22 cellular contexts compared by ENCODE assay signal in genomic region chr11:34135439-34135838, GRCh38. TPM values are rescaled to one million over a fixed set of nuclear protein-coding genes. Genes with fewer than 3 reads are reported as not detected.
DNase-seq lines count a peak whose midpoint lies in the region; ATAC-seq, FAIRE-seq and TF ChIP-seq lines count a peak whose summit lies in the region.
"Had no signal": no experiment of that assay in that cellular context is flagged by ENCODE, and none has a peak within 500 bp of the region (broad histone marks: within the 10 kb centered on the region; RNA-seq: fewer than 3 reads in every experiment).

No MANE protein-coding gene starts in this region.

- no peaks in the 10 kb centered on the region for H3K27me3 ChIP-seq in GM12878 (replicated peaks in 1 of 2; ENCODE audit: control insufficient read depth in 2 of 2, insufficient read depth in 2 of 2, low read length in 1 of 2)
- no peaks in the 10 kb centered on the region for H3K27me3 ChIP-seq in right atrium auricular region
- H3K27me3 ChIP-seq in WERI-Rb-1 (ENCODE audit: insufficient read depth, low read depth, severe bottlenecking): no peaks in the 10 kb centered on the region
- H3K27me3 ChIP-seq: BLaER1 had no signal

- peaks cover 9% of the 10 kb centered on the region for H3K4me1 ChIP-seq in GM12878 (ENCODE audit: control insufficient read depth, insufficient read depth, low read length)
- H3K4me1 ChIP-seq in right atrium auricular region: peaks cover 0 to 7% of the 10 kb centered on the region in 2 donors
- H3K4me1 ChIP-seq: BLaER1 had no signal

- ATAC-seq in activated T-cell treated with anti-CD3 and anti-CD28 coated beads, Interleukin-2, amount 50 U/mL, for 72 hours (replicated peaks in 1 of 2): peak; percentile 85 to 87
- ATAC-seq in HG02885 (IDR thresholded peaks at IDR 0.05; ENCODE audit: poor library complexity, unreplicated experiment) (peak; percentile 61), GM12878 (peak; percentile 71)
- ATAC-seq: HCT116, PC-3 had no signal

- no peaks in the 10 kb centered on the region for H4K20me1 ChIP-seq in GM12878 (ENCODE audit: control insufficient read depth, insufficient read depth)

- H3K4me3 ChIP-seq in GM12878: no peak overlapping the region
- H3K4me3 ChIP-seq in right atrium auricular region: no peak overlapping the region
- H3K4me3 ChIP-seq in WERI-Rb-1 (ENCODE audit: low read depth, low read length): no peak overlapping the region
- H3K4me3 ChIP-seq: BLaER1 had no signal

- no peak for TF ChIP-seq POLR2A in GM12878 (IDR thresholded peaks at IDR 0.05; ENCODE audit: low read depth, low read length)

- TF ChIP-seq RAD21 in GM12878 (IDR thresholded peaks at IDR 0.05; ENCODE audit: insufficient read depth, low read depth, low read length): no peak

- H3K36me3 ChIP-seq in GM12878 (ENCODE audit: control insufficient read depth in 2 of 2, insufficient read depth in 2 of 2, low read length in 1 of 2) (peaks cover 49 to 60% of the 10 kb centered on the region in 2 experiments), right atrium auricular region (peaks cover 95% of the 10 kb centered on the region), WERI-Rb-1 (peaks cover 59% of the 10 kb centered on the region)

- H3K27ac Mint-ChIP-seq in activated T-cell treated with anti-CD3 and anti-CD28 coated beads, Interleukin-2, amount 50 U/mL, for 72 hours: no peak overlapping the region

- H3K9me3 Mint-ChIP-seq in activated T-cell treated with anti-CD3 and anti-CD28 coated beads, Interleukin-2, amount 50 U/mL, for 72 hours: no peaks in the 10 kb centered on the region
- H3K9me3 Mint-ChIP-seq: CD4-positive, alpha-beta memory T cell had no signal

- H3K27ac ChIP-seq in GM12878 (ENCODE audit: control insufficient read depth, insufficient read depth) (0 out of 2 replicates have a peak overlapping the region, but pooled peaks have one; percentile 1), right atrium auricular region (no peak overlapping the region), WERI-Rb-1 (no peak overlapping the region)
- H3K27ac ChIP-seq: BLaER1 had no signal

- 57% methylated on average over 3 of the region's 3 CpGs for WGBS in GM12878 (ENCODE audit: insufficient coverage, insufficient replicate concordance, low lambda C conversion rate, missing lambda C conversion rate)

- no peak for TF ChIP-seq EP300 in GM12878 (IDR thresholded peaks at IDR 0.05; ENCODE audit: borderline replicate concordance in 1 of 2, control insufficient read depth in 1 of 2, low read depth in 2 of 2, low read length in 2 of 2)

- TF ChIP-seq CTCF in GM12878 (IDR thresholded peaks at IDR 0.05 in 2 of 3, conservative IDR thresholded peaks at IDR 0.05 in 1 of 3; ENCODE audit: control insufficient read depth in 2 of 3, extremely low read depth in 1 of 3, insufficient read depth in 1 of 3, low read depth in 3 of 3, low read length in 3 of 3): no peak
- TF ChIP-seq CTCF in right atrium auricular region (IDR thresholded peaks at IDR 0.05): no peak
- TF ChIP-seq CTCF in WERI-Rb-1 (IDR thresholded peaks at IDR 0.05; ENCODE audit: low read depth, low read length): no peak

- DNase-seq in activated T-cell treated with anti-CD3 and anti-CD28 coated beads, Interleukin-2, amount 50 U/mL, for 72 hours: no peak
- no peak for DNase-seq in activated T-cell treated with anti-CD3 and anti-CD28 coated beads, Interleukin-2, amount 50 U/mL, for 48 hours
- DNase-seq in GM12878 (ENCODE audit: low read depth, low spot score) (no peak), nucleus accumbens (lab: John Stamatoyannopoulos, UW) (no peak), right atrium auricular region (ENCODE audit: low spot score) (no peak), WERI-Rb-1 (no peak)
- DNase-seq: CD4-positive, alpha-beta memory T cell; DMS153; GOT3; Kasumi-1; NCI-H1417; NCI-H1694 treated with DMSO at 0.1 percent for 48 hours; NCI-H2081 treated with DMSO at 0.1 percent for 48 hours; NCI-H2171 treated with DMSO at 0.1 percent for 48 hours; NCI-H446; NCI-H526; PC-3; Right ventricle myocardium superior had no signal

- CTCF ChIA-PET in GM12878 (lab: Yijun Ruan, JAX): interaction anchor here (0.7 to 1.1 kb wide), 4 partner anchors 19 to 148 kb away, joined by 3 read pairs; no protein-coding TSS in a partner anchor

- H3K79me2 ChIP-seq in GM12878 (ENCODE audit: control insufficient read depth, insufficient read depth, low read length): no peaks in the 10 kb centered on the region

- H3K4me1 Mint-ChIP-seq in activated T-cell treated with anti-CD3 and anti-CD28 coated beads, Interleukin-2, amount 50 U/mL, for 72 hours (ENCODE audit: low read depth): peaks cover 11% of the 10 kb centered on the region

- H2AFZ ChIP-seq in GM12878 (ENCODE audit: control insufficient read depth, low read depth, low read length): no peak overlapping the region

- RAD21 ChIA-PET in GM12878 (lab: Charles Lee; ENCODE audit: unreplicated experiment): interaction anchor here (1.1 to 2.2 kb wide), 3 partner anchors 10 to 148 kb away, joined by 3 to 14 read pairs (median 5); no protein-coding TSS in a partner anchor

- peak overlapping the region in 1 of 2 donors; percentile 26 for H3K4me3 Mint-ChIP-seq in activated T-cell treated with anti-CD3 and anti-CD28 coated beads, Interleukin-2, amount 50 U/mL, for 72 hours

- peaks cover 15 to 34% of the 10 kb centered on the region in 2 donors for H3K36me3 Mint-ChIP-seq in activated T-cell treated with anti-CD3 and anti-CD28 coated beads, Interleukin-2, amount 50 U/mL, for 72 hours (ENCODE audit: insufficient read depth in 2 of 2)

- no peak for FAIRE-seq in GM12878 (lab: Jason Lieb, UNC)
- FAIRE-seq: GM18507 had no signal

- H3K9me3 ChIP-seq in GM12878 (replicated peaks; ENCODE audit: control insufficient read depth, insufficient read depth, low read length) (no peaks in the 10 kb centered on the region), right atrium auricular region (no peaks in the 10 kb centered on the region), WERI-Rb-1 (ENCODE audit: severe bottlenecking) (no peaks in the 10 kb centered on the region)
- H3K9me3 ChIP-seq: BLaER1 had no signal

- no peak overlapping the region for H3K4me2 ChIP-seq in GM12878 (ENCODE audit: control insufficient read depth, insufficient read depth)
- H3K4me2 ChIP-seq: BLaER1 had no signal

- intact Hi-C loops in GM12878 (cut with micrococcal nuclease; ENCODE audit: unreplicated experiment): no loop called here

- SMC1A ChIA-PET in GM12878 (lab: Charles Lee; ENCODE audit: uncharacterized antibody, unreplicated experiment): interaction anchor here (0.6 to 1.3 kb wide), 8 partner anchors 9 to 1010 kb away, joined by 3 to 7 read pairs (median 3); no protein-coding TSS in a partner anchor

- in situ Hi-C loops in GM12878 (cut with MboI): no loop called here

- POLR2A ChIA-PET in GM12878 (lab: Charles Lee): interaction anchor here (0.6 to 3.0 kb wide), 2 partner anchors 10 to 65 kb away, joined by 3 to 16 read pairs; no protein-coding TSS in a partner anchor

- BruUV-seq in GM12878 (replicated peaks; lab: Mats Ljungman, UMichigan): no TSS peak

- H3K9ac ChIP-seq in GM12878 (ENCODE audit: control insufficient read depth, insufficient read depth, low read length): no peak overlapping the region
- H3K9ac ChIP-seq: BLaER1 had no signal

- H3K27me3 Mint-ChIP-seq in activated T-cell treated with anti-CD3 and anti-CD28 coated beads, Interleukin-2, amount 50 U/mL, for 72 hours (ENCODE audit: low read depth): no peaks in the 10 kb centered on the region
- H3K27me3 Mint-ChIP-seq: CD4-positive, alpha-beta memory T cell had no signal

TF ChIP-seq in GM12878, 131 proteins besides CTCF, POLR2A, EP300 and RAD21 (continues in another document):
- TF ChIP-seq ASH2L (IDR thresholded peaks at IDR 0.05; ENCODE audit: borderline replicate concordance, low read depth) (no peak), BCL3 (IDR thresholded peaks at IDR 0.05; ENCODE audit: borderline replicate concordance, insufficient read depth, low read depth, low read length, poor library complexity, severe bottlenecking) (no peak), MYB (IDR thresholded peaks at IDR 0.05; ENCODE audit: borderline replicate concordance, low read depth, low read length) (no peak), MAX (IDR thresholded peaks at IDR 0.05; ENCODE audit: low read depth, low read length) (no peak), PAX8 (IDR thresholded peaks at IDR 0.05) (no peak), EED (IDR thresholded peaks at IDR 0.05; ENCODE audit: low read depth) (no peak), POLR2AphosphoS2 (IDR thresholded peaks at IDR 0.05; ENCODE audit: low read depth, low read length) (no peak), ZNF207 (IDR thresholded peaks at IDR 0.05; ENCODE audit: borderline replicate concordance) (no peak)

RNA-seq across cellular contexts. Expression of gene NAT10, which starts 30.0 kb away (rescaled TPM):
- 10 to 100 TPM; 64.4 to 77.0 TPM for total RNA-seq in activated T-cell treated with anti-CD3 and anti-CD28 coated beads, Interleukin-2, amount 50 U/mL, for 72 hours
- 84.6 and 91.9 TPM in 2 replicates for total RNA-seq in GM12878 (2013; cell fraction: nucleolus; rRNA removed)
- total RNA-seq in GM12878 (2014; rRNA removed): 45.2 and 52.2 TPM in 2 replicates
- total RNA-seq in GM12878 (2014; rRNA removed; fragmentation: Illumina TruSeq; extraction: Trizol): 57.3 and 59.3 TPM in 2 replicates
- total RNA-seq in GM12878 (2021): 92.3 and 93.8 TPM in 2 replicates
- 39.1 TPM for polyA plus RNA-seq in GM12878 (2011; ENCODE audit: low read depth)
- 66.9 and 82.8 TPM in 2 replicates for polyA plus RNA-seq in GM12878 (2011; rRNA removed)
- 78.5 and 82.7 TPM in 2 replicates for polyA plus RNA-seq in GM12878 (2011; cell fraction: cytosol; rRNA removed)
- polyA plus RNA-seq in GM12878 (2011; cell fraction: nucleus; rRNA removed): 90.3 and 97.2 TPM in 2 replicates
- 46.2 and 56.8 TPM in 2 replicates for polyA plus RNA-seq in GM12878 (2012)
- polyA plus RNA-seq in GM12878 (2014; fragmentation: Illumina TruSeq; extraction: Trizol): 72.0 and 73.0 TPM in 2 replicates
- polyA plus RNA-seq in GM12878 (2014; fragmentation: Nextera tagmentation; extraction: Ambion mirVana): 10 to 100 TPM; 45.1 to 72.5 TPM
- polyA plus RNA-seq in GM12878 (2014; rRNA removed): 59.2 and 63.0 TPM in 2 replicates
- polyA plus RNA-seq in GM12878 (2016; fragmentation: Nextera tagmentation; extraction: Ambion mirVana): 10 to 100 TPM; 92.5 to 95.5 TPM
- 101 and 114 TPM in 2 replicates for polyA minus RNA-seq in GM12878 (2011; rRNA and poly(A)+ RNA removed)
- polyA minus RNA-seq in GM12878 (2011; cell fraction: cytosol; rRNA and poly(A)+ RNA removed): 44.4 and 58.6 TPM in 2 replicates
- 44.4 and 74.2 TPM in 2 replicates for polyA minus RNA-seq in GM12878 (2011; cell fraction: nucleus; rRNA and poly(A)+ RNA removed)
- 10 to 100 TPM; 13.3 to 16.0 TPM for total RNA-seq in right atrium auricular region
